Comparison of ENCODE assay signal across 1 cellular context in genomic region chr16:67751331-67751730, GRCh38. TPM values are rescaled to one million over a fixed set of nuclear protein-coding genes. Genes with fewer than 3 reads are reported as not detected.
"Had no signal": no experiment of that assay in that cellular context is flagged by ENCODE, and none has a peak within 500 bp of the region (broad histone marks: within the 10 kb centered on the region; RNA-seq: fewer than 3 reads in every experiment).

No MANE protein-coding gene starts in this region.

RNA-seq across cellular contexts. Expression of gene TSNAXIP1, which starts 55.4 kb away (rescaled TPM):
- polyA plus RNA-seq: naive thymus-derived CD4-positive, alpha-beta T cell had no signal
